ENCODE assay signal across 8 cellular contexts in genomic region chr13:51222510-51223283, GRCh38.
DNase-seq lines count a peak whose midpoint lies in the region; ATAC-seq, FAIRE-seq and TF ChIP-seq lines count a peak whose summit lies in the region.

No MANE protein-coding gene starts in this region.

- no peaks in the 10 kb centered on the region for H3K9me3 ChIP-seq in iPS-18a (ENCODE audit: control insufficient read depth, low read depth, low read length)

- peaks cover 14% of the 10 kb centered on the region for H3K36me3 ChIP-seq in iPS-18a (ENCODE audit: control insufficient read depth, low read depth, low read length)

- H3K27me3 ChIP-seq in iPS-18a (ENCODE audit: control insufficient read depth, insufficient read depth, low read length) = peaks cover 13% of the 10 kb centered on the region

- no peak overlapping the region for H3K27ac ChIP-seq in iPS-18a (ENCODE audit: low read length)

- peaks cover 61% of the 10 kb centered on the region for H3K27me3 Mint-ChIP-seq in activated naive CD8-positive, alpha-beta T cell treated with anti-CD3 and anti-CD28 coated beads, Interleukin-2, amount 50 U/mL, for 24 hours

- peak overlapping the region; percentile 60 for H3K4me3 Mint-ChIP-seq in activated naive CD8-positive, alpha-beta T cell treated with anti-CD3 and anti-CD28 coated beads, Interleukin-2, amount 50 U/mL, for 24 hours

- no peaks in the 10 kb centered on the region for H3K36me3 Mint-ChIP-seq in activated naive CD8-positive, alpha-beta T cell treated with anti-CD3 and anti-CD28 coated beads, Interleukin-2, amount 50 U/mL, for 24 hours (ENCODE audit: low read depth)

- no peak for TF ChIP-seq RAD21 in Ishikawa (IDR thresholded peaks at IDR 0.05; ENCODE audit: low read depth)

- no peak for ATAC-seq in activated naive CD8-positive, alpha-beta T cell treated with anti-CD3 and anti-CD28 coated beads, Interleukin-2, amount 50 U/mL, for 24 hours
- no peak for ATAC-seq in HG03460 (IDR thresholded peaks at IDR 0.05; ENCODE audit: unreplicated experiment)

- no peak for TF ChIP-seq EP300 in Ishikawa (IDR thresholded peaks at IDR 0.05; ENCODE audit: borderline replicate concordance)

- peak overlapping the region; percentile 83 for H3K4me3 ChIP-seq in iPS-18a (ENCODE audit: low read length)

- H3K9ac ChIP-seq in iPS-18a (ENCODE audit: low read length) = peak overlapping the region; percentile 46

- DNase-seq in activated CD4-positive, alpha-beta T cell treated with anti-CD3 and anti-CD28 coated beads, Interleukin-2, amount 50 U/mL, for 48 hours = peak; percentile 8 to 9
- no peak for DNase-seq in activated CD4-positive, alpha-beta T cell treated with anti-CD3 and anti-CD28 coated beads for 48 hours
- DNase-seq in activated naive CD8-positive, alpha-beta T cell treated with anti-CD3 and anti-CD28 coated beads, Interleukin-2, amount 50 U/mL, for 24 hours = no peak
- DNase-seq in stimulated activated CD8-positive, alpha-beta memory T cell treated with anti-CD3 and anti-CD28 coated beads, Interleukin-4, amount 100 ng/mL, for 48 hours = peak; percentile 26
- DNase-seq in GM19239 (ENCODE audit: insufficient read length, low spot score) = no peak

- H3K4me1 ChIP-seq in iPS-18a (ENCODE audit: control insufficient read depth, low read depth, low read length) = peaks cover 34% of the 10 kb centered on the region

- no peaks in the 10 kb centered on the region for H3K9me3 Mint-ChIP-seq in activated naive CD8-positive, alpha-beta T cell treated with anti-CD3 and anti-CD28 coated beads, Interleukin-2, amount 50 U/mL, for 24 hours

- peaks cover 10% of the 10 kb centered on the region for H3K4me1 Mint-ChIP-seq in activated naive CD8-positive, alpha-beta T cell treated with anti-CD3 and anti-CD28 coated beads, Interleukin-2, amount 50 U/mL, for 24 hours

- no peak overlapping the region for H3K27ac Mint-ChIP-seq in activated naive CD8-positive, alpha-beta T cell treated with anti-CD3 and anti-CD28 coated beads, Interleukin-2, amount 50 U/mL, for 24 hours

- no peak for FAIRE-seq in GM19239 (lab: Jason Lieb, UNC)

TF ChIP-seq in Ishikawa, 13 proteins besides CTCF, POLR2A, EP300 and RAD21:
- TF ChIP-seq TEAD4 (IDR thresholded peaks at IDR 0.05) (no peak), FOXM1 (IDR thresholded peaks at IDR 0.05; ENCODE audit: borderline replicate concordance, low read depth) (peak; percentile 15; the same call in 1 of the 2 replicates), TCF12 (IDR thresholded peaks at IDR 0.05; ENCODE audit: low read depth) (peak; percentile 60)

Comparison
In these comparisons a context has a peak if more than half of its experiments do, and no peak if none do; other contexts are left out.
1. DNase-seq: peak in activated CD4-positive, alpha-beta T cell treated with anti-CD3 and anti-CD28 coated beads, Interleukin-2, amount 50 U/mL, for 48 hours (2 of 2) and stimulated activated CD8-positive, alpha-beta memory T cell treated with anti-CD3 and anti-CD28 coated beads, Interleukin-4, amount 100 ng/mL, for 48 hours (single experiment); none in activated CD4-positive, alpha-beta T cell treated with anti-CD3 and anti-CD28 coated beads for 48 hours (single experiment), activated naive CD8-positive, alpha-beta T cell treated with anti-CD3 and anti-CD28 coated beads, Interleukin-2, amount 50 U/mL, for 24 hours (single experiment) and GM19239 (single experiment).